Comparison of ENCODE assay signal across 20 cellular contexts in the genomic region with DNA sequence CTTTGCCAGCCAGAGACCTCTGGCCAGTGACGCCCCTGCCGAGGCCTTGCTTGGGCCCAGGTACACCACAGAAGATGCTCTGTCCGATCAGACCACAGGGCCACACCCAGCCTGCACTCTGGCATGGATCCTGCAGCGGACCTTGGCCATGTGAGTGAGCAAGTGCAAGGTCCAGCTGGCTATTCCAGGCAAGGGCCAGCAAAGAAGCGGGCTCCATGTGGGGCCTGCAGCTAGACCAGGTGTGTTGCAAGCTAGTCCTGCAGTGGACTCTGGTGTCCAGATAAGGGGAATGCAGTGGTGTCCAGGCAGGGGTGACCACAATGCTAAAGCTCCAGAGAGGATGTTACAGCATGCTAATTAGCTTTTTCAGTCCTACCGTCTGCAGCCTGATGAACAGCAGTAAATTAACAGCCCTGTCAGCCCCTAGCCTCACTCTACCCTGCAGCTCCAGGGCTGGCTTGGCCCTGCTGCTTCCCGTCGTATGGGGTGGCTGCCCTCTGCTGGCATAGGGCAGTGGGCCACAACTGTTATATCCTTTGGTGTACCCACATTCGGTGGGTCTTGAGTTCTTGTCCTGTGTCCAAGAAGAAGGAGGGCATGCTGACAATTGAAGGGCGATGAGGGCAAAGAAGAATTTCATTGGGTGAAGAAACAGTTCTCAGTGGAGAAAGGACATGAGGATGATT.
DNase-seq lines count a peak whose midpoint lies in the region; ATAC-seq, FAIRE-seq and TF ChIP-seq lines count a peak whose summit lies in the region.
"Had no signal": no experiment of that assay in that cellular context is flagged by ENCODE, and none has a peak within 500 bp of the region (broad histone marks: within the 10 kb centered on the region; RNA-seq: fewer than 3 reads in every experiment).

No MANE protein-coding gene starts in this region.

- H3K27ac Mint-ChIP-seq in chondrocyte (ENCODE audit: unreplicated experiment) = no peak overlapping the region
- H3K27ac Mint-ChIP-seq: T-helper 17 cell had no signal

- H3K4me1 Mint-ChIP-seq in chondrocyte (ENCODE audit: low read depth) = peaks cover 8% of the 10 kb centered on the region
- H3K4me1 Mint-ChIP-seq: T-helper 17 cell had no signal

- H3K4me2 ChIP-seq in DND-41 (ENCODE audit: insufficient read depth, low read length) = no peak overlapping the region
- H3K4me2 ChIP-seq: KMS-11 had no signal

- TF ChIP-seq CTCF in DND-41 (IDR thresholded peaks at IDR 0.05; ENCODE audit: borderline replicate concordance, extremely low read depth, low read length, poor library complexity, severe bottlenecking) (peak; percentile 33), chondrocyte (IDR thresholded peaks at IDR 0.05) (peak; percentile 20)

- no peaks in the 10 kb centered on the region for H3K36me3 Mint-ChIP-seq in chondrocyte (ENCODE audit: low read depth)

- H3K27ac ChIP-seq in DND-41 (ENCODE audit: low read length) = no peak overlapping the region
- H3K27ac ChIP-seq: KMS-11, left lung, pancreas, suprapubic skin had no signal

- TF ChIP-seq EP300 in Ishikawa (IDR thresholded peaks at IDR 0.05; ENCODE audit: borderline replicate concordance) = no peak

- H3K27me3 Mint-ChIP-seq in chondrocyte (ENCODE audit: low read depth) = no peaks in the 10 kb centered on the region
- H3K27me3 Mint-ChIP-seq: central memory CD8-positive, alpha-beta T cell; T-helper 17 cell had no signal

- no peaks in the 10 kb centered on the region for H3K27me3 ChIP-seq in DND-41 (ENCODE audit: insufficient read depth, low read length, poor library complexity)
- H3K27me3 ChIP-seq: left lung, pancreas, suprapubic skin had no signal

- DNase-seq in DND-41 (no peak), chondrocyte (ENCODE audit: low spot score) (peak; percentile 77), mucosa of gallbladder (ENCODE audit: low spot score) (peak; percentile 42), GM19239 (ENCODE audit: insufficient read length, low spot score) (no peak), SIG-M5 (lab: John Stamatoyannopoulos, UW) (no peak), islet precursor cell (no peak)
- DNase-seq: activated gamma-delta T cell; amygdala; left lung; NCI-H2227 treated with DMSO at 0.1 percent for 48 hours; stimulated activated CD4-positive, alpha-beta T cell treated with anti-CD3 and anti-CD28 coated beads, Interleukin-4, amount 100 ng/mL, for 4 hours; stimulated activated CD8-positive, alpha-beta memory T cell treated with anti-CD3 and anti-CD28 coated beads, Interleukin-4, amount 100 ng/mL, for 48 hours; T-helper 17 cell had no signal

- H3K79me2 ChIP-seq in DND-41 (ENCODE audit: insufficient read depth, low read length) = no peaks in the 10 kb centered on the region

- H3K36me3 ChIP-seq in DND-41 (ENCODE audit: insufficient read depth, low read length) = peaks cover 30% of the 10 kb centered on the region; the same call in 1 of the 2 replicates
- H3K36me3 ChIP-seq: pancreas had no signal

- H3K4me3 ChIP-seq in DND-41 (ENCODE audit: low read depth in 1 of 2, low read length in 2 of 2) = no peak overlapping the region
- H3K4me3 ChIP-seq: left lung, pancreas, suprapubic skin had no signal

- no peaks in the 10 kb centered on the region for H3K4me1 ChIP-seq in DND-41 (ENCODE audit: insufficient read depth, low read length)
- H3K4me1 ChIP-seq: left lung, pancreas, suprapubic skin had no signal

- H4K20me1 ChIP-seq in DND-41 (ENCODE audit: insufficient read depth, low read length) = no peaks in the 10 kb centered on the region

- no peaks in the 10 kb centered on the region for H3K9me3 ChIP-seq in DND-41 (ENCODE audit: insufficient read depth, low read length, severe bottlenecking)
- H3K9me3 ChIP-seq: left lung, pancreas, suprapubic skin had no signal

- H3K4me3 Mint-ChIP-seq in chondrocyte (ENCODE audit: unreplicated experiment) = no peak overlapping the region
- H3K4me3 Mint-ChIP-seq: central memory CD8-positive, alpha-beta T cell; T-helper 17 cell had no signal

- TF ChIP-seq RAD21 in Ishikawa (IDR thresholded peaks at IDR 0.05; ENCODE audit: low read depth) = peak; percentile 11; the same call in 1 of the 2 replicates

- no peak overlapping the region for H3K9ac ChIP-seq in DND-41 (ENCODE audit: low read depth, low read length)
- H3K9ac ChIP-seq: KMS-11 had no signal

- no peak for FAIRE-seq in GM19239 (lab: Jason Lieb, UNC)
- FAIRE-seq: pancreas had no signal

- no peak overlapping the region for H2AFZ ChIP-seq in DND-41 (ENCODE audit: low read depth, low read length)

- ATAC-seq in DND-41 (ENCODE audit: insufficient read depth, low read depth) (no peak), GM19328 (IDR thresholded peaks at IDR 0.05; ENCODE audit: unreplicated experiment) (no peak)
- ATAC-seq: activated CD4-positive, CD25-positive, alpha-beta regulatory T cell treated with anti-CD3 and anti-CD28 coated beads, Interleukin-2, amount 50 U/mL, for 24 hours; left lung; pancreas; T-helper 17 cell had no signal

- no peaks in the 10 kb centered on the region for H3K9me3 Mint-ChIP-seq in chondrocyte (ENCODE audit: low read depth)
- H3K9me3 Mint-ChIP-seq: central memory CD8-positive, alpha-beta T cell had no signal

TF ChIP-seq in Ishikawa, 13 proteins besides CTCF, POLR2A, EP300 and RAD21:
- no peak for TF ChIP-seq NFIC (IDR thresholded peaks at IDR 0.05)
- TF ChIP-seq ZBTB7A (IDR thresholded peaks at IDR 0.05; ENCODE audit: low read depth) = no peak
- TF ChIP-seq TCF12 (IDR thresholded peaks at IDR 0.05; ENCODE audit: low read depth) = no peak
- no peak for TF ChIP-seq TEAD4 (IDR thresholded peaks at IDR 0.05)
- TF ChIP-seq, protein P1, sequence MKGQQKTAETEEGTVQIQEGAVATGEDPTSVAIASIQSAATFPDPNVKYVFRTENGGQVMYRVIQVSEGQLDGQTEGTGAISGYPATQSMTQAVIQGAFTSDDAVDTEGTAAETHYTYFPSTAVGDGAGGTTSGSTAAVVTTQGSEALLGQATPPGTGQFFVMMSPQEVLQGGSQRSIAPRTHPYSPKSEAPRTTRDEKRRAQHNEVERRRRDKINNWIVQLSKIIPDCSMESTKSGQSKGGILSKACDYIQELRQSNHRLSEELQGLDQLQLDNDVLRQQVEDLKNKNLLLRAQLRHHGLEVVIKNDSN (IDR thresholded peaks at IDR 0.05) = no peak
- no peak for TF ChIP-seq TAF1 (IDR thresholded peaks at IDR 0.05; ENCODE audit: low read depth)
- no peak for TF ChIP-seq CREB1 (IDR thresholded peaks at IDR 0.05; ENCODE audit: low read depth)
- TF ChIP-seq, protein P2, sequence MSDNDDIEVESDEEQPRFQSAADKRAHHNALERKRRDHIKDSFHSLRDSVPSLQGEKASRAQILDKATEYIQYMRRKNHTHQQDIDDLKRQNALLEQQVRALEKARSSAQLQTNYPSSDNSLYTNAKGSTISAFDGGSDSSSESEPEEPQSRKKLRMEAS (IDR thresholded peaks at IDR 0.05) = no peak
- TF ChIP-seq EGR1 (IDR thresholded peaks at IDR 0.05) = no peak

Comparison
In these comparisons a context has a peak if more than half of its experiments do, and no peak if none do; other contexts are left out.
1. DNase-seq: peak in chondrocyte (single experiment) and mucosa of gallbladder (single experiment); none in DND-41 (single experiment), GM19239 (single experiment), SIG-M5 (single experiment) and islet precursor cell (single experiment).